In the genomic region with DNA sequence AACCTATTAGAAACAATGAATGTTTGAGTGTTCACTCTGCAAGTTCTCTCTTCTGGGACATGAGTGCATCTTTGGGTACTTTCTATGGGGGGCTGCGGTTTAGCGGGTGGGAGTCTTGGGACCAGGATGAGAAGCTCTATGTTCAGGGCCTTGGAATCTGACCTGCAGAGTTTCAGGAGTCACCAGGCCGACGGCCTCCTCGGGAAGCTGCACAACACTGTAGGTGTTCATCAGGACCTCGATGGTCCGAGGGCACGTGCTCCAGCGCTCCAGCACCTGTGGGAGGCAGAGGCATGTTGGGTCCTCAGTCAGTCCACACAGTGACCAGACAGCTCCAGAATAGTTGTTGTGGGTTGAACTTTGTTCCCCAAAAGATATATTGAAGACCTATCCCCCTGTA, we compare ENCODE assay signal across 32 cellular contexts. TPM values are rescaled to one million over a fixed set of nuclear protein-coding genes. Genes with fewer than 3 reads are reported as not detected.
"Had no signal": no experiment of that assay in that cellular context is flagged by ENCODE, and none has a peak within 500 bp of the region (broad histone marks: within the 10 kb centered on the region; RNA-seq: fewer than 3 reads in every experiment).

No MANE protein-coding gene starts in this region.

- H3K27ac ChIP-seq: KMS-11, SJCRH30, WERI-Rb-1 had no signal

- H3K36me3 ChIP-seq: SJCRH30, WERI-Rb-1 had no signal

- ATAC-seq: activated CD4-positive, CD25-positive, alpha-beta regulatory T cell treated with anti-CD3 and anti-CD28 coated beads, Interleukin-2, amount 50 U/mL, for 24 hours; activated CD8-positive, alpha-beta T cell treated with anti-CD3 and anti-CD28 coated beads for 36 hours; Panc1 had no signal

- DNase-seq: activated CD4-positive, alpha-beta T cell treated with anti-CD3 and anti-CD28 coated beads for 4 hours; activated CD8-positive, alpha-beta T cell treated with anti-CD3 and anti-CD28 coated beads for 36 hours; activated gamma-delta T cell; activated naive CD4-positive, alpha-beta T cell treated with anti-CD3 and anti-CD28 coated beads for 36 hours; activated T-cell treated with anti-CD3 and anti-CD28 coated beads, Interleukin-2, amount 50 U/mL, for 24 hours; amygdala; NCI-H1092; NCI-H1417 treated with DMSO at 0.1 percent for 48 hours; NCI-H1694; NCI-H2029; NCI-H2107; NCI-H2171 treated with DMSO at 0.1 percent for 48 hours; NCI-H226; NCI-H526 treated with DMSO at 0.1 percent for 48 hours; NCI-H82; Right ventricle myocardium superior; SJCRH30; SK-N-SH; T-helper 1 cell; WERI-Rb-1 had no signal

- H3K4me3 ChIP-seq: SJCRH30 had no signal

- H3K4me3 Mint-ChIP-seq: activated CD8-positive, alpha-beta T cell treated with anti-CD3 and anti-CD28 coated beads for 36 hours; activated naive CD4-positive, alpha-beta T cell treated with anti-CD3 and anti-CD28 coated beads for 36 hours; activated naive CD8-positive, alpha-beta T cell; activated T-cell treated with anti-CD3 and anti-CD28 coated beads, Interleukin-2, amount 50 U/mL, for 24 hours; activated T-helper 1 cell treated with anti-CD3 and anti-CD28 coated beads, Interleukin-12 subunit alpha, Interleukin-12 subunit beta, Interleukin-2, Interleukin-4 antibody, amounts not matched to agents 30 ng/mL and 10 ng/mL and 1 ng/mL, durations not matched to agents 14 hours and 24 hours and 36 hours; brain; central memory CD8-positive, alpha-beta T cell had no signal

- H3K9me3 ChIP-seq: SJCRH30, SK-N-SH had no signal

- H3K36me3 Mint-ChIP-seq: activated naive CD8-positive, alpha-beta T cell; brain had no signal

- H3K9me2 ChIP-seq: SK-N-SH had no signal

- H3K4me2 ChIP-seq: KMS-11, SK-N-SH had no signal

- H3K9ac ChIP-seq: KMS-11, SK-N-SH had no signal

- H3K9me3 Mint-ChIP-seq: activated CD8-positive, alpha-beta T cell treated with anti-CD3 and anti-CD28 coated beads for 36 hours; activated naive CD4-positive, alpha-beta T cell treated with anti-CD3 and anti-CD28 coated beads for 36 hours; activated T-cell treated with anti-CD3 and anti-CD28 coated beads, Interleukin-2, amount 50 U/mL, for 24 hours; activated T-helper 1 cell treated with anti-CD3 and anti-CD28 coated beads, Interleukin-12 subunit alpha, Interleukin-12 subunit beta, Interleukin-2, Interleukin-4 antibody, amounts not matched to agents 30 ng/mL and 10 ng/mL and 1 ng/mL, durations not matched to agents 14 hours and 24 hours and 36 hours; central memory CD8-positive, alpha-beta T cell had no signal

- H3K27ac Mint-ChIP-seq: activated CD8-positive, alpha-beta T cell treated with anti-CD3 and anti-CD28 coated beads for 36 hours; activated naive CD4-positive, alpha-beta T cell treated with anti-CD3 and anti-CD28 coated beads for 36 hours; activated naive CD8-positive, alpha-beta T cell; activated T-cell treated with anti-CD3 and anti-CD28 coated beads, Interleukin-2, amount 50 U/mL, for 24 hours; activated T-helper 1 cell treated with anti-CD3 and anti-CD28 coated beads, Interleukin-12 subunit alpha, Interleukin-12 subunit beta, Interleukin-2, Interleukin-4 antibody, amounts not matched to agents 30 ng/mL and 10 ng/mL and 1 ng/mL, durations not matched to agents 14 hours and 24 hours and 36 hours; brain had no signal

RNA-seq across cellular contexts. Expression of gene GBX1, which starts 8.9 kb away (rescaled TPM):
- total RNA-seq: activated CD8-positive, alpha-beta T cell treated with anti-CD3 and anti-CD28 coated beads for 36 hours; activated naive CD4-positive, alpha-beta T cell treated with anti-CD3 and anti-CD28 coated beads for 36 hours; activated T-helper 1 cell treated with anti-CD3 and anti-CD28 coated beads, Interleukin-12 subunit alpha, Interleukin-12 subunit beta, Interleukin-2, Interleukin-4 antibody, amounts not matched to agents 30 ng/mL and 10 ng/mL and 1 ng/mL, durations not matched to agents 14 hours and 24 hours and 36 hours; astrocyte; MCF 10A; NCI-H460; OCI-LY7; T-helper 2 cell treated with Interferon-gamma antibody and Interleukin-4, amounts not matched to agents 100 ng/mL and 5 ng/mL, for 36 hours had no signal
- polyA plus RNA-seq: SK-N-SH had no signal

RNA-seq across cellular contexts. Expression of gene ASB10, which starts 10.6 kb away (rescaled TPM):
- total RNA-seq: activated CD8-positive, alpha-beta T cell treated with anti-CD3 and anti-CD28 coated beads for 36 hours; activated naive CD4-positive, alpha-beta T cell treated with anti-CD3 and anti-CD28 coated beads for 36 hours; activated T-helper 1 cell treated with anti-CD3 and anti-CD28 coated beads, Interleukin-12 subunit alpha, Interleukin-12 subunit beta, Interleukin-2, Interleukin-4 antibody, amounts not matched to agents 30 ng/mL and 10 ng/mL and 1 ng/mL, durations not matched to agents 14 hours and 24 hours and 36 hours; astrocyte; MCF 10A; NCI-H460; OCI-LY7; SJCRH30; T-helper 2 cell treated with Interferon-gamma antibody and Interleukin-4, amounts not matched to agents 100 ng/mL and 5 ng/mL, for 36 hours had no signal
- polyA plus RNA-seq: SK-N-SH had no signal

RNA-seq across cellular contexts. Expression of gene H2BK1, which starts 33.9 kb away (rescaled TPM):
- total RNA-seq: activated CD8-positive, alpha-beta T cell treated with anti-CD3 and anti-CD28 coated beads for 36 hours; activated naive CD4-positive, alpha-beta T cell treated with anti-CD3 and anti-CD28 coated beads for 36 hours; activated T-helper 1 cell treated with anti-CD3 and anti-CD28 coated beads, Interleukin-12 subunit alpha, Interleukin-12 subunit beta, Interleukin-2, Interleukin-4 antibody, amounts not matched to agents 30 ng/mL and 10 ng/mL and 1 ng/mL, durations not matched to agents 14 hours and 24 hours and 36 hours; astrocyte; MCF 10A; NCI-H460; OCI-LY7; Right ventricle myocardium superior; SJCRH30 had no signal
- polyA plus RNA-seq: SK-N-SH had no signal
